17 cellular contexts compared by ENCODE assay signal in the genomic region with DNA sequence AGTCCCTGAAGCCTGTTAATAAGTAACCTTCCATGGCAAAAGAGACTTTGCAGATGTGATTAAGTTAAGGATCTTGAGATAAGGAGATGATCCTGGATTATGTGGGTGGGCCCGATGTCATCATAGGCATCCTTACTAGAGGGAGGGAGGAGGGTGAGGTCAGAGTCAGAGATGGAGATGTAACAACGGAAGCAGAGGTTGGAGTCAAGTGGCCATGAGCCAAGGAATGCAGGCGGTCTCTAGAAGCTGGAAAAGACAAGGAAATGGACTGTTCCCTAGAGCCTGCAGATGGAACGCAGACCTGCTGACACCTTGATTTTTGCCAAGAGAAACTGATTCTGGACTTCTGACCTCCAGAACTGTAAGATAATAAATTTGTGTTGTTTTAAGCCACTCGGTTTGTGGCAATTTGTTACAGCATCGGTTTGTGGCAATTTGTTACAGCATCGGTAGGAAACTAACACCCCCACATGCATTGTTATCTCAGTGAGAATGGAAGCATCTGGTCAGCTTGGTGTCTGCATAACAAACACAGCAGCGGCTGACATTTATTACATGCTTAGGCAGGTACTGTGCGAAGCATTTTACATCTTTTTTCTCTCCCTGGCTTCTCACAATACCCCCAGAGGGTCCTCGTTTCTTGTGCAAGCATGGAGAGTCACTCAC. TPM values are rescaled to one million over a fixed set of nuclear protein-coding genes. Genes with fewer than 3 reads are reported as not detected.
DNase-seq lines count a peak whose midpoint lies in the region; ATAC-seq and TF ChIP-seq lines count a peak whose summit lies in the region.
"Had no signal": no experiment of that assay in that cellular context is flagged by ENCODE, and none has a peak within 500 bp of the region (broad histone marks: within the 10 kb centered on the region; RNA-seq: fewer than 3 reads in every experiment).

No MANE protein-coding gene starts in this region.

- no peaks in the 10 kb centered on the region for H3K27me3 ChIP-seq in uterus
- H3K27me3 ChIP-seq in CD4-positive, alpha-beta memory T cell (ENCODE audit: insufficient read depth, low read length), result no peaks in the 10 kb centered on the region
- H3K27me3 ChIP-seq: vagina had no signal

- H3K4me1 ChIP-seq in uterus, result no peaks in the 10 kb centered on the region
- no peaks in the 10 kb centered on the region for H3K4me1 ChIP-seq in CD4-positive, alpha-beta memory T cell (ENCODE audit: insufficient read depth, low read length)

- H3K27ac ChIP-seq in uterus, result no peak overlapping the region
- H3K27ac ChIP-seq in CD4-positive, alpha-beta memory T cell (ENCODE audit: low read depth, low read length), result no peak overlapping the region
- H3K27ac ChIP-seq: HL-60, vagina had no signal

- no peak for ATAC-seq in GM19351 (IDR thresholded peaks at IDR 0.05; ENCODE audit: unreplicated experiment)
- ATAC-seq in GM18517 (IDR thresholded peaks at IDR 0.05; ENCODE audit: unreplicated experiment), result no peak
- ATAC-seq: naive thymus-derived CD8-positive, alpha-beta T cell had no signal

- H3K4me3 Mint-ChIP-seq in CD4-positive, alpha-beta memory T cell, result no peak overlapping the region
- H3K4me3 Mint-ChIP-seq: CD8-positive, alpha-beta memory T cell; naive thymus-derived CD8-positive, alpha-beta T cell had no signal

- TF ChIP-seq CTCF in HFF-Myc (IDR thresholded peaks at IDR 0.05; ENCODE audit: low read depth, low read length, missing control alignments) (no peak), cardiac fibroblast (IDR thresholded peaks at IDR 0.05; ENCODE audit: low read depth, low read length) (no peak), uterus (IDR thresholded peaks at IDR 0.05) (no peak)

- no peaks in the 10 kb centered on the region for H3K36me3 ChIP-seq in uterus
- no peaks in the 10 kb centered on the region for H3K36me3 ChIP-seq in CD4-positive, alpha-beta memory T cell (ENCODE audit: insufficient read depth, low read length)
- H3K36me3 ChIP-seq: vagina had no signal

- TF ChIP-seq POLR2A in uterus (IDR thresholded peaks at IDR 0.05), result no peak

- POLR2A ChIA-PET in CD4-positive, alpha-beta memory T cell (lab: Charles Lee; ENCODE audit: partially characterized antibody), result no interaction called here

- no peaks in the 10 kb centered on the region for H3K36me3 Mint-ChIP-seq in CD4-positive, alpha-beta memory T cell

- H3K27ac Mint-ChIP-seq in CD4-positive, alpha-beta memory T cell, result peak overlapping the region in 1 of 7 donors; percentile 62
- H3K27ac Mint-ChIP-seq: CD8-positive, alpha-beta memory T cell; naive thymus-derived CD8-positive, alpha-beta T cell had no signal

- H3K27me3 Mint-ChIP-seq in CD4-positive, alpha-beta memory T cell, result no peaks in the 10 kb centered on the region
- H3K27me3 Mint-ChIP-seq: naive thymus-derived CD8-positive, alpha-beta T cell had no signal

- no peak overlapping the region for H3K4me3 ChIP-seq in HFF-Myc (replicated peaks; ENCODE audit: low read depth, low read length)
- no peak overlapping the region for H3K4me3 ChIP-seq in cardiac fibroblast (replicated peaks in 1 of 2; ENCODE audit: low read depth in 2 of 2, low read length in 2 of 2)
- no peak overlapping the region for H3K4me3 ChIP-seq in uterus
- H3K4me3 ChIP-seq in CD4-positive, alpha-beta memory T cell (ENCODE audit: low read length in 2 of 2), result no peak overlapping the region
- H3K4me3 ChIP-seq: vagina had no signal

- H3K9me3 ChIP-seq in uterus, result no peaks in the 10 kb centered on the region
- no peaks in the 10 kb centered on the region for H3K9me3 ChIP-seq in CD4-positive, alpha-beta memory T cell (ENCODE audit: control insufficient read depth in 1 of 2, low read length in 2 of 2)
- H3K9me3 ChIP-seq: vagina had no signal

- peak; percentile 54 for DNase-seq in HFF-Myc (ENCODE audit: extremely low read depth, low read depth)
- peak; percentile 82 to 87 for DNase-seq in cardiac fibroblast (ENCODE audit: low read depth in 2 of 2)
- peak; percentile 91 for DNase-seq in iris pigment epithelial cell (ENCODE audit: low read depth)
- DNase-seq in uterus, result peak; percentile 43 to 46
- no peak for DNase-seq in CD4-positive, alpha-beta memory T cell
- DNase-seq: activated CD8-positive, alpha-beta memory T cell treated with anti-CD3 and anti-CD28 coated beads for 24 hours; activated effector memory CD4-positive, alpha-beta T cell treated with Interleukin-2 at 50 U/mL for 16 hours; CD8-positive, alpha-beta memory T cell; Kasumi-1; kidney glomerular epithelial cell; naive thymus-derived CD8-positive, alpha-beta T cell; NCI-H187 treated with DMSO at 0.1 percent for 48 hours; stimulated activated CD4-positive, alpha-beta T cell treated with anti-CD3 and anti-CD28 coated beads, Interleukin-4, amount 100 ng/mL, for 24 hours had no signal

- no peaks in the 10 kb centered on the region for H3K9me3 Mint-ChIP-seq in CD4-positive, alpha-beta memory T cell
- H3K9me3 Mint-ChIP-seq: CD8-positive, alpha-beta memory T cell; naive thymus-derived CD8-positive, alpha-beta T cell had no signal

- peaks cover 0 to 7% (median 2%) of the 10 kb centered on the region in 4 donors for H3K4me1 Mint-ChIP-seq in CD4-positive, alpha-beta memory T cell

- intact Hi-C loops in uterus (cut with DNase I; ENCODE audit: low total_unique reads), result no loop called here
- intact Hi-C loops in CD4-positive, alpha-beta memory T cell (cut with micrococcal nuclease), result no loop called here

- CTCF ChIA-PET in CD4-positive, alpha-beta memory T cell (lab: Charles Lee; ENCODE audit: partially characterized antibody), result interaction anchor here (1.4 kb wide), 1 partner anchor 26 kb away, joined by 3 read pairs; no protein-coding TSS in a partner anchor

RNA-seq across cellular contexts. Expression of a gene that starts 55.6 kb away (rescaled TPM):
- 1 to 10 TPM in 1 of 4 donors, not detected in 3; 1.2 TPM for total RNA-seq in uterus
- not detected for total RNA-seq in CD4-positive, alpha-beta memory T cell
- not detected for polyA plus RNA-seq in CD4-positive, alpha-beta memory T cell
- total RNA-seq: CD8-positive, alpha-beta memory T cell; naive thymus-derived CD8-positive, alpha-beta T cell; vagina had no signal
- polyA plus RNA-seq: CD8-positive, alpha-beta memory T cell; naive thymus-derived CD8-positive, alpha-beta T cell had no signal

Comparison
In these comparisons a context has a peak if more than half of its experiments do, and no peak if none do; other contexts are left out.
1. DNase-seq: peak in HFF-Myc (single experiment), cardiac fibroblast (2 of 2), iris pigment epithelial cell (single experiment) and uterus (2 of 2); none in CD4-positive, alpha-beta memory T cell (0 of 5).